ENCODE assay signal across 1 cellular context in the genomic region with DNA sequence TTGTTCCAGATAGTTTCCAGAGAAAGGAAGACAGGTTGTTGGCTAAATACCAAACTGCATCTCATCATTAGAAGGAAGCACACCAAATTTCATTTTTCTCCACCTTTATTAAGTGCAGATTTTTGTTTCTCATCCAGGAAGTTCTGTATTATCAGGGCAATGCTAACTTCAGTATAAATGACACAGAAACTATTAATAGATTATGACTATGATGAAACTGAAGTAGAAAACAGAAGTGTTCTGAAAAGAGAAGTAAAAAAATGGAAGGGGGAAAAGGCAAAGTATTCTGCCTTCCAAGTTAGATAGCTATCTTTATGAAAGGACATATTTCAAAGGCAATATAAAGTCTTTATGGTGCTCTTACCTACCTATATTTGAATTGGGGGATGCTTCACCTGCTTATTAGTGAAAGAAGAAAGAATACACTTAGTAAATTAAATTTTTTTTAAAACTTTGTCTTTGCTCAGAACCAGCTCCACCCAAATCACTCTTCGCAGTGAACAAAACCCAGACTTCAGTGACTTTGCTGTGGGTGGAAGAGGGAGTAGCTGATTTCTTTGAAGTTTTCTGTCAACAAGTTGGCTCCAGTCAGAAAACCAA.
TF ChIP-seq lines count a peak whose summit lies in the region.

No MANE protein-coding gene starts in this region.

TF ChIP-seq in GM23338, 12 proteins besides CTCF, POLR2A, EP300 and RAD21 (continued from another document):
- TF ChIP-seq, protein P1, sequence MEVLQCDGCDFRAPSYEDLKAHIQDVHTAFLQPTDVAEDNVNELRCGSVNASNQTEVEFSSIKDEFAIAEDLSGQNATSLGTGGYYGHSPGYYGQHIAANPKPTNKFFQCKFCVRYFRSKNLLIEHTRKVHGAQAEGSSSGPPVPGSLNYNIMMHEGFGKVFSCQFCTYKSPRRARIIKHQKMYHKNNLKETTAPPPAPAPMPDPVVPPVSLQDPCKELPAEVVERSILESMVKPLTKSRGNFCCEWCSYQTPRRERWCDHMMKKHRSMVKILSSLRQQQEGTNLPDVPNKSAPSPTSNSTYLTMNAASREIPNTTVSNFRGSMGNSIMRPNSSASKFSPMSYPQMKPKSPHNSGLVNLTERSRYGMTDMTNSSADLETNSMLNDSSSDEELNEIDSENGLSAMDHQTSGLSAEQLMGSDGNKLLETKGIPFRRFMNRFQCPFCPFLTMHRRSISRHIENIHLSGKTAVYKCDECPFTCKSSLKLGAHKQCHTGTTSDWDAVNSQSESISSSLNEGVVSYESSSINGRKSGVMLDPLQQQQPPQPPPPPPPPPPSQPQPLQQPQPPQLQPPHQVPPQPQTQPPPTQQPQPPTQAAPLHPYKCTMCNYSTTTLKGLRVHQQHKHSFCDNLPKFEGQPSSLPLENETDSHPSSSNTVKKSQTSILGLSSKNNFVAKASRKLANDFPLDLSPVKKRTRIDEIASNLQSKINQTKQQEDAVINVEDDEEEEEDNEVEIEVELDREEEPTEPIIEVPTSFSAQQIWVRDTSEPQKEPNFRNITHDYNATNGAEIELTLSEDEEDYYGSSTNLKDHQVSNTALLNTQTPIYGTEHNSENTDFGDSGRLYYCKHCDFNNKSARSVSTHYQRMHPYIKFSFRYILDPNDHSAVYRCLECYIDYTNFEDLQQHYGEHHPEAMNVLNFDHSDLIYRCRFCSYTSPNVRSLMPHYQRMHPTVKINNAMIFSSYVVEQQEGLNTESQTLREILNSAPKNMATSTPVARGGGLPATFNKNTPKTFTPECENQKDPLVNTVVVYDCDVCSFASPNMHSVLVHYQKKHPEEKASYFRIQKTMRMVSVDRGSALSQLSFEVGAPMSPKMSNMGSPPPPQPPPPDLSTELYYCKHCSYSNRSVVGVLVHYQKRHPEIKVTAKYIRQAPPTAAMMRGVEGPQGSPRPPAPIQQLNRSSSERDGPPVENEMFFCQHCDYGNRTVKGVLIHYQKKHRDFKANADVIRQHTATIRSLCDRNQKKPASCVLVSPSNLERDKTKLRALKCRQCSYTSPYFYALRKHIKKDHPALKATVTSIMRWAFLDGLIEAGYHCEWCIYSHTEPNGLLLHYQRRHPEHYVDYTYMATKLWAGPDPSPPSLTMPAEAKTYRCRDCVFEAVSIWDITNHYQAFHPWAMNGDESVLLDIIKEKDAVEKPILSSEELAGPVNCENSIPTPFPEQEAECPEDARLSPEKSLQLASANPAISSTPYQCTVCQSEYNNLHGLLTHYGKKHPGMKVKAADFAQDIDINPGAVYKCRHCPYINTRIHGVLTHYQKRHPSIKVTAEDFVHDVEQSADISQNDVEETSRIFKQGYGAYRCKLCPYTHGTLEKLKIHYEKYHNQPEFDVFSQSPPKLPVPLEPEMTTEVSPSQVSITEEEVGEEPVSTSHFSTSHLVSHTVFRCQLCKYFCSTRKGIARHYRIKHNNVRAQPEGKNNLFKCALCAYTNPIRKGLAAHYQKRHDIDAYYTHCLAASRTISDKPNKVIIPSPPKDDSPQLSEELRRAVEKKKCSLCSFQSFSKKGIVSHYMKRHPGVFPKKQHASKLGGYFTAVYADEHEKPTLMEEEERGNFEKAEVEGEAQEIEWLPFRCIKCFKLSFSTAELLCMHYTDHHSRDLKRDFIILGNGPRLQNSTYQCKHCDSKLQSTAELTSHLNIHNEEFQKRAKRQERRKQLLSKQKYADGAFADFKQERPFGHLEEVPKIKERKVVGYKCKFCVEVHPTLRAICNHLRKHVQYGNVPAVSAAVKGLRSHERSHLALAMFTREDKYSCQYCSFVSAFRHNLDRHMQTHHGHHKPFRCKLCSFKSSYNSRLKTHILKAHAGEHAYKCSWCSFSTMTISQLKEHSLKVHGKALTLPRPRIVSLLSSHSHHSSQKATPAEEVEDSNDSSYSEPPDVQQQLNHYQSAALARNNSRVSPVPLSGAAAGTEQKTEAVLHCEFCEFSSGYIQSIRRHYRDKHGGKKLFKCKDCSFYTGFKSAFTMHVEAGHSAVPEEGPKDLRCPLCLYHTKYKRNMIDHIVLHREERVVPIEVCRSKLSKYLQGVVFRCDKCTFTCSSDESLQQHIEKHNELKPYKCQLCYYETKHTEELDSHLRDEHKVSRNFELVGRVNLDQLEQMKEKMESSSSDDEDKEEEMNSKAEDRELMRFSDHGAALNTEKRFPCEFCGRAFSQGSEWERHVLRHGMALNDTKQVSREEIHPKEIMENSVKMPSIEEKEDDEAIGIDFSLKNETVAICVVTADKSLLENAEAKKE (CRISPR knock-in tag; IDR thresholded peaks at IDR 0.05): no peak
- TF ChIP-seq, protein P2, sequence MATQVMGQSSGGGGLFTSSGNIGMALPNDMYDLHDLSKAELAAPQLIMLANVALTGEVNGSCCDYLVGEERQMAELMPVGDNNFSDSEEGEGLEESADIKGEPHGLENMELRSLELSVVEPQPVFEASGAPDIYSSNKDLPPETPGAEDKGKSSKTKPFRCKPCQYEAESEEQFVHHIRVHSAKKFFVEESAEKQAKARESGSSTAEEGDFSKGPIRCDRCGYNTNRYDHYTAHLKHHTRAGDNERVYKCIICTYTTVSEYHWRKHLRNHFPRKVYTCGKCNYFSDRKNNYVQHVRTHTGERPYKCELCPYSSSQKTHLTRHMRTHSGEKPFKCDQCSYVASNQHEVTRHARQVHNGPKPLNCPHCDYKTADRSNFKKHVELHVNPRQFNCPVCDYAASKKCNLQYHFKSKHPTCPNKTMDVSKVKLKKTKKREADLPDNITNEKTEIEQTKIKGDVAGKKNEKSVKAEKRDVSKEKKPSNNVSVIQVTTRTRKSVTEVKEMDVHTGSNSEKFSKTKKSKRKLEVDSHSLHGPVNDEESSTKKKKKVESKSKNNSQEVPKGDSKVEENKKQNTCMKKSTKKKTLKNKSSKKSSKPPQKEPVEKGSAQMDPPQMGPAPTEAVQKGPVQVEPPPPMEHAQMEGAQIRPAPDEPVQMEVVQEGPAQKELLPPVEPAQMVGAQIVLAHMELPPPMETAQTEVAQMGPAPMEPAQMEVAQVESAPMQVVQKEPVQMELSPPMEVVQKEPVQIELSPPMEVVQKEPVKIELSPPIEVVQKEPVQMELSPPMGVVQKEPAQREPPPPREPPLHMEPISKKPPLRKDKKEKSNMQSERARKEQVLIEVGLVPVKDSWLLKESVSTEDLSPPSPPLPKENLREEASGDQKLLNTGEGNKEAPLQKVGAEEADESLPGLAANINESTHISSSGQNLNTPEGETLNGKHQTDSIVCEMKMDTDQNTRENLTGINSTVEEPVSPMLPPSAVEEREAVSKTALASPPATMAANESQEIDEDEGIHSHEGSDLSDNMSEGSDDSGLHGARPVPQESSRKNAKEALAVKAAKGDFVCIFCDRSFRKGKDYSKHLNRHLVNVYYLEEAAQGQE (IDR thresholded peaks at IDR 0.05; ENCODE audit: unreplicated experiment): no peak
- TF ChIP-seq CREB1 (CRISPR knock-in tag; IDR thresholded peaks at IDR 0.05; ENCODE audit: low read depth) (no peak), STAT1 (IDR thresholded peaks at IDR 0.05; ENCODE audit: unreplicated experiment) (no peak), EZH2phosphoT487 (IDR thresholded peaks at IDR 0.05; ENCODE audit: unreplicated experiment) (no peak), EZH2 (IDR thresholded peaks at IDR 0.05; ENCODE audit: low read depth, unreplicated experiment) (no peak), ZNF331 (CRISPR knock-in tag; IDR thresholded peaks at IDR 0.05; ENCODE audit: low read depth) (no peak), ZNF114 (CRISPR knock-in tag; IDR thresholded peaks at IDR 0.05) (no peak)
- TF ChIP-seq, protein P3, sequence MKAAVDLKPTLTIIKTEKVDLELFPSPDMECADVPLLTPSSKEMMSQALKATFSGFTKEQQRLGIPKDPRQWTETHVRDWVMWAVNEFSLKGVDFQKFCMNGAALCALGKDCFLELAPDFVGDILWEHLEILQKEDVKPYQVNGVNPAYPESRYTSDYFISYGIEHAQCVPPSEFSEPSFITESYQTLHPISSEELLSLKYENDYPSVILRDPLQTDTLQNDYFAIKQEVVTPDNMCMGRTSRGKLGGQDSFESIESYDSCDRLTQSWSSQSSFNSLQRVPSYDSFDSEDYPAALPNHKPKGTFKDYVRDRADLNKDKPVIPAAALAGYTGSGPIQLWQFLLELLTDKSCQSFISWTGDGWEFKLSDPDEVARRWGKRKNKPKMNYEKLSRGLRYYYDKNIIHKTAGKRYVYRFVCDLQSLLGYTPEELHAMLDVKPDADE (IDR thresholded peaks at IDR 0.05): no peak
TF ChIP-seq in GM23338: peak in this region for 0.
